2 cellular contexts compared by ENCODE assay signal in the genomic region with DNA sequence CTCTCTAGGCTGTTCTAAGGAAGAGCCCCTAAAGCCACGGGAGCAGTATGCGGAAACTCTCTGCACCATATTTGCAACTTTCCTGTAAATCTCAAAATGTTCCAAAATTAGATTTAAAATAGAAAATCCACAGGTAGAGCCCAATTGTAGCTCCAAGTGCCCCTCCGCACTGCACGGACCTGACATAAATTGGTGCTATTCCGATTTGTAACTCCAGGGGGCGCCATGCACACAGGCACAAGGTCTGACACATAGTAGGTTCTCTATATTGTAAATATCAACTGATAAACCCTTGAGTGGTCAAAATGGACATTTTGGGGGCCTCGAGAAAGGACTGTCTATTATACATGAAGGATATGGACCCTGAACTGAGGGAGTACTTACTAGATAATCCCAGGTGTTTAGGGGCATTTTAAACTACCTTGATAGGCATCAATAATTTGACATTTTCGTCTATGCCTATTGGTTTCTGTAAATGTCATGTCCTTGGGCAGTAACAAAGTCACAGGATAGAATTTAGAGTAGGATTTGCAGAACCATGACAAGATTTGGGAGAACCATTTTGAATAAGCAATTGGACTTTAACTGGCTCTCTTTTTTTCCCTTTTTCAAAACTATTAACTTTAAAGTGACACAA.
A peak's percentile ranks its signal among the peaks of the same experiment; 100 is the strongest.
TF ChIP-seq lines count a peak whose summit lies in the region.

No MANE protein-coding gene starts in this region.

TF ChIP-seq in IMR-90, 13 proteins besides CTCF, POLR2A, EP300 and RAD21:
- TF ChIP-seq RCOR1 (IDR thresholded peaks at IDR 0.05; ENCODE audit: insufficient replicate concordance, low read length) = no peak
- TF ChIP-seq SMC3 (IDR thresholded peaks at IDR 0.05; ENCODE audit: low read depth, low read length) = peak; percentile 63

TF ChIP-seq in neural cell, 6 proteins besides CTCF, POLR2A, EP300 and RAD21:
- TF ChIP-seq EZH2 (IDR thresholded peaks at IDR 0.05; ENCODE audit: borderline replicate concordance, insufficient read depth, low read length, poor library complexity, severe bottlenecking) (no peak), SMC3 (conservative IDR thresholded peaks at IDR 0.05; ENCODE audit: poor library complexity) (peak; percentile 63), REST (IDR thresholded peaks at IDR 0.05; ENCODE audit: borderline replicate concordance) (no peak)
TF ChIP-seq in neural cell: peak in this region for 1.
